Comparison of ENCODE assay signal across 2 cellular contexts in the genomic region with DNA sequence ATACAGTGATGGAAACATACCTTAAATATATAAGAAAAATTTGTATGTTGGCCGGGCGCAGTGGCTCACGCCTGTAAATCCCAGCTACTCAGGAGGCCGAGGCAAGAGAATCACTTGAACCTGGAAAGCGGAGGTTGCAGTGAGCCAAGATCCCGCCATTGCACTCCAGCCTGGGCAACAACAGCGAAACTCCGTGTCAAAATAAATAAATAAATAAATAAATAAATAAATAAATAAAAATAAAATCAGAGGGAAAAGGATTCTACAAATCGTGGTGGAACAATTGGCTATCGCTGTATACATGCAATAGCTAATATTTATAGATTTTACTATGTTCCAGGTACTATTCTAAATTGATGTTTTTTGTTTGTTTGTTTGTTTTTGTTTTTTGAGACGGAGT.
TF ChIP-seq lines count a peak whose summit lies in the region.

No MANE protein-coding gene starts in this region.

TF ChIP-seq in HEK293, 187 proteins besides CTCF, POLR2A, EP300 and RAD21 (continued from another document and continues in another):
- TF ChIP-seq ZNF555 (tag by site-specific recombination; conservative IDR thresholded peaks at IDR 0.05): no peak
- peak; percentile 21 for TF ChIP-seq ZNF529 (tag by site-specific recombination; IDR thresholded peaks at IDR 0.05; ENCODE audit: insufficient replicate concordance)
- no peak for TF ChIP-seq GLI2 (tag by site-specific recombination; IDR thresholded peaks at IDR 0.05; ENCODE audit: borderline replicate concordance, low read depth)
- TF ChIP-seq ZNF544 (tag by site-specific recombination; IDR thresholded peaks at IDR 0.05): no peak
- TF ChIP-seq, protein P1, sequence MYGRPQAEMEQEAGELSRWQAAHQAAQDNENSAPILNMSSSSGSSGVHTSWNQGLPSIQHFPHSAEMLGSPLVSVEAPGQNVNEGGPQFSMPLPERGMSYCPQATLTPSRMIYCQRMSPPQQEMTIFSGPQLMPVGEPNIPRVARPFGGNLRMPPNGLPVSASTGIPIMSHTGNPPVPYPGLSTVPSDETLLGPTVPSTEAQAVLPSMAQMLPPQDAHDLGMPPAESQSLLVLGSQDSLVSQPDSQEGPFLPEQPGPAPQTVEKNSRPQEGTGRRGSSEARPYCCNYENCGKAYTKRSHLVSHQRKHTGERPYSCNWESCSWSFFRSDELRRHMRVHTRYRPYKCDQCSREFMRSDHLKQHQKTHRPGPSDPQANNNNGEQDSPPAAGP (tag by site-specific recombination; IDR thresholded peaks at IDR 0.05): no peak
- TF ChIP-seq, protein P2, sequence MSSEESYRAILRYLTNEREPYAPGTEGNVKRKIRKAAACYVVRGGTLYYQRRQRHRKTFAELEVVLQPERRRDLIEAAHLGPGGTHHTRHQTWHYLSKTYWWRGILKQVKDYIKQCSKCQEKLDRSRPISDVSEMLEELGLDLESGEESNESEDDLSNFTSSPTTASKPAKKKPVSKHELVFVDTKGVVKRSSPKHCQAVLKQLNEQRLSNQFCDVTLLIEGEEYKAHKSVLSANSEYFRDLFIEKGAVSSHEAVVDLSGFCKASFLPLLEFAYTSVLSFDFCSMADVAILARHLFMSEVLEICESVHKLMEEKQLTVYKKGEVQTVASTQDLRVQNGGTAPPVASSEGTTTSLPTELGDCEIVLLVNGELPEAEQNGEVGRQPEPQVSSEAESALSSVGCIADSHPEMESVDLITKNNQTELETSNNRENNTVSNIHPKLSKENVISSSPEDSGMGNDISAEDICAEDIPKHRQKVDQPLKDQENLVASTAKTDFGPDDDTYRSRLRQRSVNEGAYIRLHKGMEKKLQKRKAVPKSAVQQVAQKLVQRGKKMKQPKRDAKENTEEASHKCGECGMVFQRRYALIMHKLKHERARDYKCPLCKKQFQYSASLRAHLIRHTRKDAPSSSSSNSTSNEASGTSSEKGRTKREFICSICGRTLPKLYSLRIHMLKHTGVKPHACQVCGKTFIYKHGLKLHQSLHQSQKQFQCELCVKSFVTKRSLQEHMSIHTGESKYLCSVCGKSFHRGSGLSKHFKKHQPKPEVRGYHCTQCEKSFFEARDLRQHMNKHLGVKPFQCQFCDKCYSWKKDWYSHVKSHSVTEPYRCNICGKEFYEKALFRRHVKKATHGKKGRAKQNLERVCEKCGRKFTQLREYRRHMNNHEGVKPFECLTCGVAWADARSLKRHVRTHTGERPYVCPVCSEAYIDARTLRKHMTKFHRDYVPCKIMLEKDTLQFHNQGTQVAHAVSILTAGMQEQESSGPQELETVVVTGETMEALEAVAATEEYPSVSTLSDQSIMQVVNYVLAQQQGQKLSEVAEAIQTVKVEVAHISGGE (tag by site-specific recombination; conservative IDR thresholded peaks at IDR 0.05; ENCODE audit: low read depth): peak; percentile 74
- TF ChIP-seq ZNF155 (tag by site-specific recombination; IDR thresholded peaks at IDR 0.05): no peak
- TF ChIP-seq ZNF394 (tag by site-specific recombination; IDR thresholded peaks at IDR 0.05; ENCODE audit: borderline replicate concordance): peak; percentile 92
- no peak for TF ChIP-seq ZNF48 (tag by site-specific recombination; IDR thresholded peaks at IDR 0.05)
- TF ChIP-seq ZNF19 (tag by site-specific recombination; IDR thresholded peaks at IDR 0.05; ENCODE audit: low read depth): no peak
- TF ChIP-seq ZNF433 (tag by site-specific recombination; IDR thresholded peaks at IDR 0.05; ENCODE audit: low read depth): peak; percentile 64; the same call in 1 of the 2 replicates
- TF ChIP-seq, protein P3, sequence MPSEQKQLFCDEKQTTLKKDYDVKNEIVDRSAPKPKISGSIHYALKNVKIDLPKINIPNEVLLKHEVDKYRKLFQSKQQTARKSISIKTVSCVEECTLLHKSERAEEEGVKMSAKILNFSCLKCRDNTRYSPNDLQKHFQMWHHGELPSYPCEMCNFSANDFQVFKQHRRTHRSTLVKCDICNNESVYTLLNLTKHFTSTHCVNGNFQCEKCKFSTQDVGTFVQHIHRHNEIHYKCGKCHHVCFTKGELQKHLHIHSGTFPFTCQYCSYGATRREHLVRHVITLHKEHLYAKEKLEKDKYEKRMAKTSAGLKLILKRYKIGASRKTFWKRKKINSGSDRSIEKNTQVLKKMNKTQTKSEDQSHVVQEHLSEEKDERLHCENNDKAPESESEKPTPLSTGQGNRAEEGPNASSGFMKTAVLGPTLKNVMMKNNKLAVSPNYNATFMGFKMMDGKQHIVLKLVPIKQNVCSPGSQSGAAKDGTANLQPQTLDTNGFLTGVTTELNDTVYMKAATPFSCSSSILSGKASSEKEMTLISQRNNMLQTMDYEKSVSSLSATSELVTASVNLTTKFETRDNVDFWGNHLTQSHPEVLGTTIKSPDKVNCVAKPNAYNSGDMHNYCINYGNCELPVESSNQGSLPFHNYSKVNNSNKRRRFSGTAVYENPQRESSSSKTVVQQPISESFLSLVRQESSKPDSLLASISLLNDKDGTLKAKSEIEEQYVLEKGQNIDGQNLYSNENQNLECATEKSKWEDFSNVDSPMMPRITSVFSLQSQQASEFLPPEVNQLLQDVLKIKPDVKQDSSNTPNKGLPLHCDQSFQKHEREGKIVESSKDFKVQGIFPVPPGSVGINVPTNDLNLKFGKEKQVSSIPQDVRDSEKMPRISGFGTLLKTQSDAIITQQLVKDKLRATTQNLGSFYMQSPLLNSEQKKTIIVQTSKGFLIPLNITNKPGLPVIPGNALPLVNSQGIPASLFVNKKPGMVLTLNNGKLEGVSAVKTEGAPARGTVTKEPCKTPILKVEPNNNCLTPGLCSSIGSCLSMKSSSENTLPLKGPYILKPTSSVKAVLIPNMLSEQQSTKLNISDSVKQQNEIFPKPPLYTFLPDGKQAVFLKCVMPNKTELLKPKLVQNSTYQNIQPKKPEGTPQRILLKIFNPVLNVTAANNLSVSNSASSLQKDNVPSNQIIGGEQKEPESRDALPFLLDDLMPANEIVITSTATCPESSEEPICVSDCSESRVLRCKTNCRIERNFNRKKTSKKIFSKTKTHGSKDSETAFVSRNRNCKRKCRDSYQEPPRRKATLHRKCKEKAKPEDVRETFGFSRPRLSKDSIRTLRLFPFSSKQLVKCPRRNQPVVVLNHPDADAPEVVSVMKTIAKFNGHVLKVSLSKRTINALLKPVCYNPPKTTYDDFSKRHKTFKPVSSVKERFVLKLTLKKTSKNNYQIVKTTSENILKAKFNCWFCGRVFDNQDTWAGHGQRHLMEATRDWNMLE (tag by site-specific recombination; conservative IDR thresholded peaks at IDR 0.05; ENCODE audit: low read depth): peak; percentile 87
- TF ChIP-seq ZNF558 (tag by site-specific recombination; IDR thresholded peaks at IDR 0.05): 0 out of 2 replicates have a peak, but pooled peaks have one; percentile 49
- peak; percentile 41; the same call in 1 of the 2 replicates for TF ChIP-seq ZNF140 (tag by site-specific recombination; IDR thresholded peaks at IDR 0.05)
- TF ChIP-seq ZNF146 (tag by site-specific recombination; IDR thresholded peaks at IDR 0.05): no peak
- peak; percentile 61 for TF ChIP-seq ZNF623 (tag by site-specific recombination; IDR thresholded peaks at IDR 0.05)

TF ChIP-seq in K562, 482 proteins besides CTCF, POLR2A, EP300 and RAD21:
- TF ChIP-seq, protein P4, sequence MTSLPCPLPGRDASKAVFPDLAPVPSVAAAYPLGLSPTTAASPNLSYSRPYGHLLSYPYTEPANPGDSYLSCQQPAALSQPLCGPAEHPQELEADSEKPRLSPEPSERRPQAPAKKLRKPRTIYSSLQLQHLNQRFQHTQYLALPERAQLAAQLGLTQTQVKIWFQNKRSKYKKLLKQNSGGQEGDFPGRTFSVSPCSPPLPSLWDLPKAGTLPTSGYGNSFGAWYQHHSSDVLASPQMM (CRISPR knock-in tag; IDR thresholded peaks at IDR 0.05): no peak
- TF ChIP-seq RBFOX2 (IDR thresholded peaks at IDR 0.05; ENCODE audit: low read depth, low read length) (no peak), POLR3A (IDR thresholded peaks at IDR 0.05; ENCODE audit: borderline replicate concordance, extremely low read depth, insufficient read depth, insufficient read length) (no peak), HDAC3 (IDR thresholded peaks at IDR 0.05; ENCODE audit: borderline replicate concordance, partially characterized antibody) (no peak), GABPA (tag; conservative IDR thresholded peaks at IDR 0.05; ENCODE audit: low read depth) (no peak), EP400 (IDR thresholded peaks at IDR 0.05) (no peak), KAT2B (IDR thresholded peaks at IDR 0.05; ENCODE audit: low read depth, low read length) (no peak), HMG20A (CRISPR knock-in tag; conservative IDR thresholded peaks at IDR 0.05) (no peak), GATA2 (CRISPR knock-in tag; IDR thresholded peaks at IDR 0.05) (no peak), SMAD1 (IDR thresholded peaks at IDR 0.05; ENCODE audit: low read depth, low read length, partially characterized antibody) (no peak), POU5F1 (IDR thresholded peaks at IDR 0.05; ENCODE audit: borderline replicate concordance, low read depth, low read length, partially characterized antibody) (no peak), RBM14 (IDR thresholded peaks at IDR 0.05; ENCODE audit: borderline replicate concordance, insufficient read depth, low read depth, low read length) (no peak), IFI16 (CRISPR knock-in tag; IDR thresholded peaks at IDR 0.05) (no peak), KDM2B (CRISPR knock-in tag; IDR thresholded peaks at IDR 0.05) (no peak)
- TF ChIP-seq, protein P5, sequence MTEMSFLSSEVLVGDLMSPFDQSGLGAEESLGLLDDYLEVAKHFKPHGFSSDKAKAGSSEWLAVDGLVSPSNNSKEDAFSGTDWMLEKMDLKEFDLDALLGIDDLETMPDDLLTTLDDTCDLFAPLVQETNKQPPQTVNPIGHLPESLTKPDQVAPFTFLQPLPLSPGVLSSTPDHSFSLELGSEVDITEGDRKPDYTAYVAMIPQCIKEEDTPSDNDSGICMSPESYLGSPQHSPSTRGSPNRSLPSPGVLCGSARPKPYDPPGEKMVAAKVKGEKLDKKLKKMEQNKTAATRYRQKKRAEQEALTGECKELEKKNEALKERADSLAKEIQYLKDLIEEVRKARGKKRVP (CRISPR knock-in tag; IDR thresholded peaks at IDR 0.05): no peak
- TF ChIP-seq, protein P6, sequence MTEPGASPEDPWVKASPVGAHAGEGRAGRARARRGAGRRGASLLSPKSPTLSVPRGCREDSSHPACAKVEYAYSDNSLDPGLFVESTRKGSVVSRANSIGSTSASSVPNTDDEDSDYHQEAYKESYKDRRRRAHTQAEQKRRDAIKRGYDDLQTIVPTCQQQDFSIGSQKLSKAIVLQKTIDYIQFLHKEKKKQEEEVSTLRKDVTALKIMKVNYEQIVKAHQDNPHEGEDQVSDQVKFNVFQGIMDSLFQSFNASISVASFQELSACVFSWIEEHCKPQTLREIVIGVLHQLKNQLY (CRISPR knock-in tag; conservative IDR thresholded peaks at IDR 0.05): no peak
- TF ChIP-seq, protein P7, sequence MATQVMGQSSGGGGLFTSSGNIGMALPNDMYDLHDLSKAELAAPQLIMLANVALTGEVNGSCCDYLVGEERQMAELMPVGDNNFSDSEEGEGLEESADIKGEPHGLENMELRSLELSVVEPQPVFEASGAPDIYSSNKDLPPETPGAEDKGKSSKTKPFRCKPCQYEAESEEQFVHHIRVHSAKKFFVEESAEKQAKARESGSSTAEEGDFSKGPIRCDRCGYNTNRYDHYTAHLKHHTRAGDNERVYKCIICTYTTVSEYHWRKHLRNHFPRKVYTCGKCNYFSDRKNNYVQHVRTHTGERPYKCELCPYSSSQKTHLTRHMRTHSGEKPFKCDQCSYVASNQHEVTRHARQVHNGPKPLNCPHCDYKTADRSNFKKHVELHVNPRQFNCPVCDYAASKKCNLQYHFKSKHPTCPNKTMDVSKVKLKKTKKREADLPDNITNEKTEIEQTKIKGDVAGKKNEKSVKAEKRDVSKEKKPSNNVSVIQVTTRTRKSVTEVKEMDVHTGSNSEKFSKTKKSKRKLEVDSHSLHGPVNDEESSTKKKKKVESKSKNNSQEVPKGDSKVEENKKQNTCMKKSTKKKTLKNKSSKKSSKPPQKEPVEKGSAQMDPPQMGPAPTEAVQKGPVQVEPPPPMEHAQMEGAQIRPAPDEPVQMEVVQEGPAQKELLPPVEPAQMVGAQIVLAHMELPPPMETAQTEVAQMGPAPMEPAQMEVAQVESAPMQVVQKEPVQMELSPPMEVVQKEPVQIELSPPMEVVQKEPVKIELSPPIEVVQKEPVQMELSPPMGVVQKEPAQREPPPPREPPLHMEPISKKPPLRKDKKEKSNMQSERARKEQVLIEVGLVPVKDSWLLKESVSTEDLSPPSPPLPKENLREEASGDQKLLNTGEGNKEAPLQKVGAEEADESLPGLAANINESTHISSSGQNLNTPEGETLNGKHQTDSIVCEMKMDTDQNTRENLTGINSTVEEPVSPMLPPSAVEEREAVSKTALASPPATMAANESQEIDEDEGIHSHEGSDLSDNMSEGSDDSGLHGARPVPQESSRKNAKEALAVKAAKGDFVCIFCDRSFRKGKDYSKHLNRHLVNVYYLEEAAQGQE (CRISPR knock-in tag; IDR thresholded peaks at IDR 0.05; ENCODE audit: low read depth): no peak
- TF ChIP-seq, protein P8, sequence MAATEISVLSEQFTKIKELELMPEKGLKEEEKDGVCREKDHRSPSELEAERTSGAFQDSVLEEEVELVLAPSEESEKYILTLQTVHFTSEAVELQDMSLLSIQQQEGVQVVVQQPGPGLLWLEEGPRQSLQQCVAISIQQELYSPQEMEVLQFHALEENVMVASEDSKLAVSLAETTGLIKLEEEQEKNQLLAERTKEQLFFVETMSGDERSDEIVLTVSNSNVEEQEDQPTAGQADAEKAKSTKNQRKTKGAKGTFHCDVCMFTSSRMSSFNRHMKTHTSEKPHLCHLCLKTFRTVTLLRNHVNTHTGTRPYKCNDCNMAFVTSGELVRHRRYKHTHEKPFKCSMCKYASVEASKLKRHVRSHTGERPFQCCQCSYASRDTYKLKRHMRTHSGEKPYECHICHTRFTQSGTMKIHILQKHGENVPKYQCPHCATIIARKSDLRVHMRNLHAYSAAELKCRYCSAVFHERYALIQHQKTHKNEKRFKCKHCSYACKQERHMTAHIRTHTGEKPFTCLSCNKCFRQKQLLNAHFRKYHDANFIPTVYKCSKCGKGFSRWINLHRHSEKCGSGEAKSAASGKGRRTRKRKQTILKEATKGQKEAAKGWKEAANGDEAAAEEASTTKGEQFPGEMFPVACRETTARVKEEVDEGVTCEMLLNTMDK (IDR thresholded peaks at IDR 0.05; ENCODE audit: borderline replicate concordance, insufficient read depth, low read depth, low read length, poor library complexity, severe bottlenecking): no peak
